Comparison of ENCODE assay signal across 1 cellular context in genomic region chr1:229031491-229032341, GRCh38.
TF ChIP-seq lines count a peak whose summit lies in the region.

No MANE protein-coding gene starts in this region.

TF ChIP-seq in HepG2, 621 proteins besides CTCF, POLR2A, EP300 and RAD21 (continued from another document and continues in another):
- TF ChIP-seq HNF1A (IDR thresholded peaks at IDR 0.05; ENCODE audit: low read depth) (0 out of 2 replicates have a peak, but pooled peaks have one; percentile 15), HNF1A (CRISPR knock-in tag; IDR thresholded peaks at IDR 0.05; ENCODE audit: borderline replicate concordance) (peak; percentile 81; the same call in 1 of the 2 replicates), TCF7 (IDR thresholded peaks at IDR 0.05; ENCODE audit: low read depth) (peak; percentile 61), MBD4 (IDR thresholded peaks at IDR 0.05; ENCODE audit: borderline replicate concordance, low read length) (no peak), RXRA (CRISPR knock-in tag; IDR thresholded peaks at IDR 0.05) (peak; percentile 89; the same call in 1 of the 2 replicates), HIC2 (CRISPR knock-in tag; IDR thresholded peaks at IDR 0.05; ENCODE audit: low read depth) (0 out of 2 replicates have a peak, but pooled peaks have one; percentile 26), PRDM10 (CRISPR knock-in tag; IDR thresholded peaks at IDR 0.05; ENCODE audit: low read depth) (no peak), RARA (CRISPR knock-in tag; IDR thresholded peaks at IDR 0.05) (peak; percentile 98), NCOA2 (CRISPR knock-in tag; IDR thresholded peaks at IDR 0.05) (peak; percentile 86), ETV5 (CRISPR knock-in tag; IDR thresholded peaks at IDR 0.05; ENCODE audit: borderline replicate concordance) (no peak), STAG1 (CRISPR knock-in tag; IDR thresholded peaks at IDR 0.05) (peak; percentile 12; the same call in 1 of the 2 replicates), ZNF484 (CRISPR knock-in tag; IDR thresholded peaks at IDR 0.05; ENCODE audit: borderline replicate concordance, low read depth) (no peak), RCOR2 (CRISPR knock-in tag; IDR thresholded peaks at IDR 0.05) (peak; percentile 52; the same call in 1 of the 2 replicates), ZNF687 (CRISPR knock-in tag; IDR thresholded peaks at IDR 0.05) (peak; percentile 50), NR2F6 (IDR thresholded peaks at IDR 0.05) (peak; percentile 68), NR2F6 (CRISPR knock-in tag; IDR thresholded peaks at IDR 0.05) (peak; percentile 81; the same call in 1 of the 2 replicates), ZNF251 (CRISPR knock-in tag; IDR thresholded peaks at IDR 0.05) (no peak), HNF1B (CRISPR knock-in tag; IDR thresholded peaks at IDR 0.05) (peak; percentile 68; the same call in 1 of the 2 replicates), ZNF646 (CRISPR knock-in tag; IDR thresholded peaks at IDR 0.05) (0 out of 2 replicates have a peak, but pooled peaks have one; percentile 25), SKI (IDR thresholded peaks at IDR 0.05; ENCODE audit: partially characterized antibody) (peak; percentile 22), ZNF362 (CRISPR knock-in tag; IDR thresholded peaks at IDR 0.05; ENCODE audit: borderline replicate concordance) (peak; percentile 80), FOXK1 (CRISPR knock-in tag; IDR thresholded peaks at IDR 0.05; ENCODE audit: borderline replicate concordance, low read depth) (0 out of 2 replicates have a peak, but pooled peaks have one; percentile 27), ZNF619 (CRISPR knock-in tag; IDR thresholded peaks at IDR 0.05) (no peak), ZNF644 (CRISPR knock-in tag; IDR thresholded peaks at IDR 0.05; ENCODE audit: low read depth) (peak; percentile 30; the same call in 1 of the 2 replicates), ZNF501 (CRISPR knock-in tag; IDR thresholded peaks at IDR 0.05) (peak; percentile 57)
